8 cellular contexts compared by ENCODE assay signal in genomic region chr11:66720223-66720898, GRCh38. TPM values are rescaled to one million over a fixed set of nuclear protein-coding genes. Genes with fewer than 3 reads are reported as not detected.
DNase-seq lines count a peak whose midpoint lies in the region; ATAC-seq and TF ChIP-seq lines count a peak whose summit lies in the region.

No MANE protein-coding gene starts in this region.

- in situ Hi-C loops in G401 (cut with HindIII; ENCODE audit: low sequenced_read_pairs), result no loop called here

- H3K36me3 Mint-ChIP-seq in activated T-helper 2 cell treated with anti-CD3 and anti-CD28 coated beads, Interferon-gamma antibody, Interleukin-2, Interleukin-4, amounts not matched to agents 10 μg/mL and 5 μg/mL and 100 μg/mL, durations not matched to agents 14 hours and 24 hours and 36 hours (ENCODE audit: low read depth), result no peaks in the 10 kb centered on the region

- ATAC-seq in HG03025 (IDR thresholded peaks at IDR 0.05; ENCODE audit: low FRiP score, unreplicated experiment), result no peak

- no peaks in the 10 kb centered on the region for H3K4me1 ChIP-seq in MM.1S (ENCODE audit: low read length)

- no peak overlapping the region for H3K27ac ChIP-seq in MM.1S (ENCODE audit: low read length)

- no peak for TF ChIP-seq CTCF in MM.1S (IDR thresholded peaks at IDR 0.05; ENCODE audit: low read length)

- H3K9me3 ChIP-seq in MM.1S (replicated peaks; ENCODE audit: insufficient read depth, low read length), result no peaks in the 10 kb centered on the region

- H3F3A ChIP-seq in MM.1S (ENCODE audit: insufficient read depth, low read length), result no peaks in the 10 kb centered on the region

- peak overlapping the region; percentile 48 for H3K27ac Mint-ChIP-seq in activated T-helper 2 cell treated with anti-CD3 and anti-CD28 coated beads, Interferon-gamma antibody, Interleukin-2, Interleukin-4, amounts not matched to agents 10 μg/mL and 5 μg/mL and 100 μg/mL, durations not matched to agents 14 hours and 24 hours and 36 hours

- peaks cover 14% of the 10 kb centered on the region for H3K27me3 Mint-ChIP-seq in activated T-helper 2 cell treated with anti-CD3 and anti-CD28 coated beads, Interferon-gamma antibody, Interleukin-2, Interleukin-4, amounts not matched to agents 10 μg/mL and 5 μg/mL and 100 μg/mL, durations not matched to agents 14 hours and 24 hours and 36 hours (ENCODE audit: low read depth)

- H3K9ac ChIP-seq in MM.1S (ENCODE audit: low read length), result no peak overlapping the region

- H3K4me1 Mint-ChIP-seq in activated T-helper 2 cell treated with anti-CD3 and anti-CD28 coated beads, Interferon-gamma antibody, Interleukin-2, Interleukin-4, amounts not matched to agents 10 μg/mL and 5 μg/mL and 100 μg/mL, durations not matched to agents 14 hours and 24 hours and 36 hours (ENCODE audit: low read depth), result peaks cover 10% of the 10 kb centered on the region

- H3K4me3 Mint-ChIP-seq in activated T-helper 2 cell treated with anti-CD3 and anti-CD28 coated beads, Interferon-gamma antibody, Interleukin-2, Interleukin-4, amounts not matched to agents 10 μg/mL and 5 μg/mL and 100 μg/mL, durations not matched to agents 14 hours and 24 hours and 36 hours (ENCODE audit: low read depth), result peak overlapping the region; percentile 26

- H3K9me2 ChIP-seq in MM.1S (replicated peaks; ENCODE audit: insufficient read depth, low read length), result no peaks in the 10 kb centered on the region

- no peaks in the 10 kb centered on the region for H3K36me3 ChIP-seq in MM.1S (replicated peaks; ENCODE audit: insufficient read depth, low read length)

- no peaks in the 10 kb centered on the region for H3K9me3 Mint-ChIP-seq in activated T-helper 2 cell treated with anti-CD3 and anti-CD28 coated beads, Interferon-gamma antibody, Interleukin-2, Interleukin-4, amounts not matched to agents 10 μg/mL and 5 μg/mL and 100 μg/mL, durations not matched to agents 14 hours and 24 hours and 36 hours

- no peaks in the 10 kb centered on the region for H3K27me3 ChIP-seq in MM.1S (replicated peaks; ENCODE audit: insufficient read depth, low read length)

- no peak overlapping the region for H3K4me2 ChIP-seq in MM.1S (ENCODE audit: low read depth, low read length)

- no peak overlapping the region for H2AFZ ChIP-seq in MM.1S (ENCODE audit: low read length)

- H4K20me1 ChIP-seq in MM.1S (ENCODE audit: insufficient read depth, low read length), result no peaks in the 10 kb centered on the region

- DNase-seq in G401 (ENCODE audit: low spot score) (peak; percentile 87), NCI-H2081 treated with DMSO at 0.1 percent for 48 hours (lab: John Stamatoyannopoulos, UW) (peak; percentile 68), iPS-NIHi11 (ENCODE audit: low spot score) (peak; percentile 95), amniotic stem cell (lab: John Stamatoyannopoulos, UW) (no peak), MM.1S (no peak)
- DNase-seq in activated T-helper 2 cell treated with anti-CD3 and anti-CD28 coated beads, Interferon-gamma antibody, Interleukin-2, Interleukin-4, amounts not matched to agents 10 μg/mL and 5 μg/mL and 100 μg/mL, durations not matched to agents 14 hours and 24 hours and 36 hours (ENCODE audit: low spot score), result peak; percentile 35
- DNase-seq in stimulated activated CD4-positive, alpha-beta T cell treated with anti-CD3 and anti-CD28 coated beads, Interleukin-4, amount 100 ng/mL, for 48 hours (ENCODE audit: low read depth in 2 of 2), result peak; percentile 21 to 47

- no peak overlapping the region for H3K4me3 ChIP-seq in MM.1S (ENCODE audit: low read length)

- intact Hi-C loops in activated T-helper 2 cell treated with anti-CD3 and anti-CD28 coated beads, Interferon-gamma antibody, Interleukin-2, Interleukin-4, amounts not matched to agents 10 μg/mL and 5 μg/mL and 100 μg/mL, durations not matched to agents 14 hours and 24 hours and 36 hours (cut with micrococcal nuclease), result no loop called here

- H3K79me2 ChIP-seq in MM.1S (ENCODE audit: low read length), result no peaks in the 10 kb centered on the region

RNA-seq across cellular contexts. Expression of gene SPTBN2, which starts 8.7 kb away (rescaled TPM):
- 102 and 103 TPM in 2 replicates for total RNA-seq in G401 (2014; rRNA removed; shearing (Covaris generic))
- total RNA-seq in activated T-helper 2 cell treated with anti-CD3 and anti-CD28 coated beads, Interferon-gamma antibody, Interleukin-2, Interleukin-4, amounts not matched to agents 10 μg/mL and 5 μg/mL and 100 μg/mL, durations not matched to agents 14 hours and 24 hours and 36 hours, result 0.73 and 0.99 TPM in 2 replicates

RNA-seq across cellular contexts. Expression of gene RBM4B, which starts 42.7 kb away (rescaled TPM):
- total RNA-seq in G401 (2014; rRNA removed; shearing (Covaris generic)), result 4.1 and 13.0 TPM in 2 replicates
- total RNA-seq in activated T-helper 2 cell treated with anti-CD3 and anti-CD28 coated beads, Interferon-gamma antibody, Interleukin-2, Interleukin-4, amounts not matched to agents 10 μg/mL and 5 μg/mL and 100 μg/mL, durations not matched to agents 14 hours and 24 hours and 36 hours, result 16.5 and 18.4 TPM in 2 replicates

Comparison
In these comparisons a context has a peak if more than half of its experiments do, and no peak if none do; other contexts are left out.
1. DNase-seq: peak in G401 (single experiment), NCI-H2081 treated with DMSO at 0.1 percent for 48 hours (single experiment), activated T-helper 2 cell treated with anti-CD3 and anti-CD28 coated beads, Interferon-gamma antibody, Interleukin-2, Interleukin-4, amounts not matched to agents 10 μg/mL and 5 μg/mL and 100 μg/mL, durations not matched to agents 14 hours and 24 hours and 36 hours (single experiment), iPS-NIHi11 (single experiment) and stimulated activated CD4-positive, alpha-beta T cell treated with anti-CD3 and anti-CD28 coated beads, Interleukin-4, amount 100 ng/mL, for 48 hours (2 of 2); none in amniotic stem cell (single experiment) and MM.1S (single experiment).
2. RNA of gene SPTBN2, which starts 8.7 kb away (total RNA-seq): 102 to 103 TPM in G401; 0.73 to 0.99 TPM in activated T-helper 2 cell treated with anti-CD3 and anti-CD28 coated beads, Interferon-gamma antibody, Interleukin-2, Interleukin-4, amounts not matched to agents 10 μg/mL and 5 μg/mL and 100 μg/mL, durations not matched to agents 14 hours and 24 hours and 36 hours; every median in the first group is over 10 times any median in the second.